Comparison of ENCODE assay signal across 19 cellular contexts in genomic region chr1:152143147-152143845, GRCh38. TPM values are rescaled to one million over a fixed set of nuclear protein-coding genes. Genes with fewer than 3 reads are reported as not detected.
DNase-seq lines count a peak whose midpoint lies in the region; ATAC-seq and TF ChIP-seq lines count a peak whose summit lies in the region.
"Had no signal": no experiment of that assay in that cellular context is flagged by ENCODE, and none has a peak within 500 bp of the region (broad histone marks: within the 10 kb centered on the region; RNA-seq: fewer than 3 reads in every experiment).

No MANE protein-coding gene starts in this region.

- H4K20me1 ChIP-seq in PC-3 (ENCODE audit: low read length), result no peaks in the 10 kb centered on the region

- H3K27me3 Mint-ChIP-seq in MCF 10A (ENCODE audit: insufficient read depth, unreplicated experiment), result peaks cover 8% of the 10 kb centered on the region
- peaks cover 45% of the 10 kb centered on the region for H3K27me3 Mint-ChIP-seq in activated T-cell treated with anti-CD3 and anti-CD28 coated beads, Interleukin-2, amount 50 U/mL, for 72 hours (ENCODE audit: low read depth)

- H3K27ac Mint-ChIP-seq in MCF 10A (ENCODE audit: low read depth, unreplicated experiment), result peak overlapping the region; percentile 10
- H3K27ac Mint-ChIP-seq in activated T-cell treated with anti-CD3 and anti-CD28 coated beads, Interleukin-2, amount 50 U/mL, for 72 hours, result peak overlapping the region; percentile 5
- H3K27ac Mint-ChIP-seq: immature natural killer cell had no signal

- ATAC-seq in HG02610 (IDR thresholded peaks at IDR 0.05; ENCODE audit: unreplicated experiment), result peak; percentile 64
- peak; percentile 99 for ATAC-seq in activated T-cell treated with anti-CD3 and anti-CD28 coated beads, Interleukin-2, amount 50 U/mL, for 72 hours (replicated peaks in 1 of 2)
- ATAC-seq in stimulated activated naive CD8-positive, alpha-beta T cell treated with anti-CD3 and anti-CD28 coated beads, Interleukin-15, Interleukin-2, amounts not matched to agents 100 U/mL and 50 U/mL, for 24 hours, result peak; percentile 96
- ATAC-seq in PC-3, result no peak
- ATAC-seq in HG02763 (IDR thresholded peaks at IDR 0.05; ENCODE audit: unreplicated experiment), result no peak

- H3K4me1 ChIP-seq in breast epithelium, result no peaks in the 10 kb centered on the region
- H3K4me1 ChIP-seq in PC-3 (ENCODE audit: insufficient read depth, low read length), result no peaks in the 10 kb centered on the region
- H3K4me1 ChIP-seq: ascending aorta, parathyroid adenoma, Peyer's patch had no signal

- no peaks in the 10 kb centered on the region for H3F3A ChIP-seq in PC-3 (ENCODE audit: low read length, unreplicated experiment)

- H3K9me3 Mint-ChIP-seq in MCF 10A (ENCODE audit: unreplicated experiment), result peaks cover 17% of the 10 kb centered on the region
- peaks cover 7% of the 10 kb centered on the region in 2 donors for H3K9me3 Mint-ChIP-seq in activated T-cell treated with anti-CD3 and anti-CD28 coated beads, Interleukin-2, amount 50 U/mL, for 72 hours

- POLR2A ChIA-PET in MCF 10A (lab: Yijun Ruan, JAX) (interaction anchor here (0.5 to 1.5 kb wide), 9 partner anchors 25 to 317 kb away, joined by 3 to 11 read pairs (median 4); partner anchors contain the start of gene S100A11), PC-3 (lab: Charles Lee; ENCODE audit: unreplicated experiment) (no interaction called here)

- no peak overlapping the region for H3K4me3 Mint-ChIP-seq in MCF 10A (ENCODE audit: unreplicated experiment)
- no peak overlapping the region for H3K4me3 Mint-ChIP-seq in activated T-cell treated with anti-CD3 and anti-CD28 coated beads, Interleukin-2, amount 50 U/mL, for 72 hours
- H3K4me3 Mint-ChIP-seq: immature natural killer cell had no signal

- H3K36me3 ChIP-seq in breast epithelium, result no peaks in the 10 kb centered on the region
- H3K36me3 ChIP-seq in PC-3 (ENCODE audit: low read depth, low read length), result no peaks in the 10 kb centered on the region
- H3K36me3 ChIP-seq: ascending aorta, Peyer's patch had no signal

- no peak for TF ChIP-seq POLR2A in breast epithelium (IDR thresholded peaks at IDR 0.05)

- H3K27ac ChIP-seq in breast epithelium (no peak overlapping the region), PC-3 (ENCODE audit: low read length) (no peak overlapping the region), substantia nigra (ENCODE audit: low read depth, low read length, poor library complexity, severe bottlenecking) (no peak overlapping the region)
- H3K27ac ChIP-seq: ascending aorta, parathyroid adenoma, Peyer's patch had no signal

- TF ChIP-seq CTCF in MCF 10A (IDR thresholded peaks at IDR 0.05; ENCODE audit: unreplicated experiment), result no peak
- no peak for TF ChIP-seq CTCF in breast epithelium (IDR thresholded peaks at IDR 0.05)
- no peak for TF ChIP-seq CTCF in PC-3 (conservative IDR thresholded peaks at IDR 0.05; ENCODE audit: low read depth, low read length)

- no peak overlapping the region for H3K9ac ChIP-seq in PC-3 (ENCODE audit: low read length)
- H3K9ac ChIP-seq: parathyroid adenoma had no signal

- no peaks in the 10 kb centered on the region for H3K9me2 ChIP-seq in PC-3 (replicated peaks; ENCODE audit: low read length)

- H3K4me3 ChIP-seq in breast epithelium (no peak overlapping the region), PC-3 (ENCODE audit: low read length) (no peak overlapping the region)
- H3K4me3 ChIP-seq: ascending aorta, Peyer's patch had no signal

- no peaks in the 10 kb centered on the region for H3K79me2 ChIP-seq in PC-3 (ENCODE audit: low read length)
- H3K79me2 ChIP-seq: parathyroid adenoma had no signal

- H3K4me2 ChIP-seq in PC-3 (ENCODE audit: low read length), result no peak overlapping the region

- no peaks in the 10 kb centered on the region for H3K36me3 Mint-ChIP-seq in MCF 10A (ENCODE audit: insufficient read depth, unreplicated experiment)
- H3K36me3 Mint-ChIP-seq in activated T-cell treated with anti-CD3 and anti-CD28 coated beads, Interleukin-2, amount 50 U/mL, for 72 hours (ENCODE audit: insufficient read depth in 2 of 2), result peaks cover 6 to 11% of the 10 kb centered on the region in 2 donors

- H2AFZ ChIP-seq in PC-3 (ENCODE audit: low read length), result no peak overlapping the region
- H2AFZ ChIP-seq: parathyroid adenoma had no signal

- CTCF ChIA-PET in MCF 10A (lab: Yijun Ruan, JAX), result interaction anchor here (0.6 to 9.7 kb wide), 13 partner anchors 12 to 1560 kb away, joined by 3 to 227 read pairs (median 3); no protein-coding TSS in a partner anchor
- CTCF ChIA-PET in PC-3 (lab: Charles Lee), result no interaction called here

- intact Hi-C loops in MCF 10A (cut with micrococcal nuclease) (loop anchor here (2.0 to 5.0 kb wide), 4 partner anchors 32 to 299 kb away; no protein-coding TSS in a partner anchor), breast epithelium (cut with DNase I; ENCODE audit: low total_unique reads) (no loop called here), PC-3 (cut with micrococcal nuclease) (loop anchor here (2.0 to 5.0 kb wide), 3 partner anchors 204 to 316 kb away; no protein-coding TSS in a partner anchor)

- H3K4me1 Mint-ChIP-seq in MCF 10A (ENCODE audit: insufficient read depth, unreplicated experiment), result peaks cover 8% of the 10 kb centered on the region
- peaks cover 11% of the 10 kb centered on the region for H3K4me1 Mint-ChIP-seq in activated T-cell treated with anti-CD3 and anti-CD28 coated beads, Interleukin-2, amount 50 U/mL, for 72 hours (ENCODE audit: low read depth)
- H3K4me1 Mint-ChIP-seq: immature natural killer cell had no signal

- no TSS peak for BruUV-seq in MCF 10A (replicated peaks; lab: Mats Ljungman, UMichigan)
- BruUV-seq in PC-3 (replicated peaks; lab: Mats Ljungman, UMichigan), result no TSS peak

- peaks cover 10 to 15% of the 10 kb centered on the region in 2 donors for H3K9me3 ChIP-seq in breast epithelium
- H3K9me3 ChIP-seq in PC-3 (ENCODE audit: low read length), result 0 out of 2 replicates have a peak, but pooled peaks cover 3% of the 10 kb centered on the region

- H3K27me3 ChIP-seq in breast epithelium (peaks cover 0 to 5% of the 10 kb centered on the region in 2 donors), PC-3 (ENCODE audit: low read length) (peaks cover 21% of the 10 kb centered on the region; the same call in 1 of the 2 replicates)
- H3K27me3 ChIP-seq: ascending aorta, Peyer's patch had no signal

- DNase-seq in MCF 10A (ENCODE audit: unreplicated experiment) (no peak), breast epithelium (ENCODE audit: low spot score in 2 of 2) (no peak), PC-3 (no peak), substantia nigra (lab: John Stamatoyannopoulos, UW) (no peak)
- peak; percentile 42 to 50 for DNase-seq in activated T-cell treated with anti-CD3 and anti-CD28 coated beads, Interleukin-2, amount 50 U/mL, for 72 hours
- peak; percentile 12 for DNase-seq in stimulated activated naive CD8-positive, alpha-beta T cell treated with anti-CD3 and anti-CD28 coated beads, Interleukin-15, Interleukin-2, amounts not matched to agents 100 U/mL and 50 U/mL, for 24 hours
- DNase-seq: dermis blood vessel endothelial cell, DMS79, immature natural killer cell, NCI-H1105, Peyer's patch, T1000 had no signal

RNA-seq across cellular contexts. Expression of gene RPTN, which starts 15.7 kb away (rescaled TPM):
- not detected in 2 replicates for total RNA-seq in MCF 10A (2022)
- not detected for total RNA-seq in breast epithelium
- total RNA-seq in activated T-cell treated with anti-CD3 and anti-CD28 coated beads, Interleukin-2, amount 50 U/mL, for 72 hours, result not detected
- not detected in 2 replicates for total RNA-seq in PC-3 (2014; rRNA removed)
- total RNA-seq: ascending aorta, dermis blood vessel endothelial cell, fibroblast of villous mesenchyme, mucosa of gallbladder, NCI-H460, Peyer's patch had no signal

RNA-seq across cellular contexts. Expression of gene TCHH, which starts 28.1 kb away (rescaled TPM):
- total RNA-seq in MCF 10A (2022) (0.12 and 0.22 TPM in 2 replicates), breast epithelium (1 to 10 TPM in 1 of 3 donors, under 1 TPM in 2; under 0.01 to 3.0 (median 0.15) TPM), PC-3 (2014; rRNA removed) (not detected in 2 replicates)
- under 1 TPM in 1 of 2 donors, not detected in 1; 0.05 TPM for total RNA-seq in activated T-cell treated with anti-CD3 and anti-CD28 coated beads, Interleukin-2, amount 50 U/mL, for 72 hours
- total RNA-seq: ascending aorta had no signal

RNA-seq across cellular contexts. Expression of gene TCHHL1, which starts 54.4 kb away (rescaled TPM):
- total RNA-seq in MCF 10A (2022) (not detected in 2 replicates), breast epithelium (not detected), PC-3 (2014; rRNA removed) (not detected in 2 replicates)
- not detected for total RNA-seq in activated T-cell treated with anti-CD3 and anti-CD28 coated beads, Interleukin-2, amount 50 U/mL, for 72 hours
- total RNA-seq: ascending aorta, dermis blood vessel endothelial cell, fibroblast of villous mesenchyme, mucosa of gallbladder, NCI-H460, Peyer's patch had no signal

Comparison
In these comparisons a context has a peak if more than half of its experiments do, and no peak if none do; other contexts are left out.
1. DNase-seq: peak in activated T-cell treated with anti-CD3 and anti-CD28 coated beads, Interleukin-2, amount 50 U/mL, for 72 hours (2 of 2) and stimulated activated naive CD8-positive, alpha-beta T cell treated with anti-CD3 and anti-CD28 coated beads, Interleukin-15, Interleukin-2, amounts not matched to agents 100 U/mL and 50 U/mL, for 24 hours (single experiment); none in MCF 10A (single experiment), breast epithelium (0 of 2), PC-3 (single experiment) and substantia nigra (0 of 49).
2. ATAC-seq: peak in HG02610 (single experiment), activated T-cell treated with anti-CD3 and anti-CD28 coated beads, Interleukin-2, amount 50 U/mL, for 72 hours (2 of 2) and stimulated activated naive CD8-positive, alpha-beta T cell treated with anti-CD3 and anti-CD28 coated beads, Interleukin-15, Interleukin-2, amounts not matched to agents 100 U/mL and 50 U/mL, for 24 hours (single experiment); none in PC-3 (single experiment) and HG02763 (single experiment).